In genomic region chr6:75794954-75795739, GRCh38 we compare ENCODE assay signal across 25 cellular contexts. TPM values are rescaled to one million over a fixed set of nuclear protein-coding genes. Genes with fewer than 3 reads are reported as not detected.
DNase-seq lines count a peak whose midpoint lies in the region; ATAC-seq and TF ChIP-seq lines count a peak whose summit lies in the region.
"Had no signal": no experiment of that assay in that cellular context is flagged by ENCODE, and none has a peak within 500 bp of the region (broad histone marks: within the 10 kb centered on the region; RNA-seq: fewer than 3 reads in every experiment).

No MANE protein-coding gene starts in this region.

- H3K4me3 Mint-ChIP-seq in mesothelial cell of epicardium: peak overlapping the region; percentile 6
- H3K4me3 Mint-ChIP-seq: activated CD8-positive, alpha-beta T cell treated with anti-CD3 and anti-CD28 coated beads, Interleukin-2, amount 10 ng/mL, durations not matched to agents 7 days and 5 days; CD4-positive, alpha-beta T cell had no signal

- no peak overlapping the region; the same call in 1 of the 2 replicates for H3K4me3 ChIP-seq in HEK293 (ENCODE audit: low read depth, low read length)
- H3K4me3 ChIP-seq: cardiac muscle cell, lung, testis had no signal

- no peaks in the 10 kb centered on the region for H3K9me3 Mint-ChIP-seq in mesothelial cell of epicardium
- H3K9me3 Mint-ChIP-seq: CD4-positive, alpha-beta T cell had no signal

- no peaks in the 10 kb centered on the region; a peak in 1 of 3 replicates for H3K36me3 ChIP-seq in HEK293 (ENCODE audit: control insufficient read depth in 2 of 2, insufficient read depth in 1 of 2, low read length in 2 of 2)
- H3K36me3 ChIP-seq: cardiac muscle cell had no signal

- DNase-seq in caudate nucleus (lab: John Stamatoyannopoulos, UW) (no peak), mesothelial cell of epicardium (ENCODE audit: low spot score in 2 of 2, unreplicated experiment in 2 of 2) (no peak), substantia nigra (lab: John Stamatoyannopoulos, UW) (no peak), hepatic stellate cell (ENCODE audit: low spot score) (no peak)
- DNase-seq in activated CD4-positive, alpha-beta T cell treated with anti-CD3 and anti-CD28 coated beads, Interleukin-2, amount 50 U/mL, for 4 hours: no peak
- DNase-seq: activated CD4-positive, CD25-positive, alpha-beta regulatory T cell treated with anti-CD3 and anti-CD28 coated beads, Interleukin-2, amount 50 U/mL, for 72 hours; activated CD8-positive, alpha-beta T cell treated with anti-CD3 and anti-CD28 coated beads, Interleukin-2, amount 10 ng/mL, durations not matched to agents 7 days and 5 days; activated gamma-delta T cell treated with Interleukin-2 at 50 U/mL for 16 hours; activated T-cell treated with anti-CD3 and anti-CD28 coated beads, Interleukin-2, amount 50 U/mL, for 1 hour; CD4-positive, alpha-beta T cell; DMS153; foreskin melanocyte; GDM1; Kasumi-1; NCI-H1048; NCI-H2081; NCI-H345; PC-3; posterior cingulate gyrus; SHP77; testis had no signal

- TF ChIP-seq CTCF in HEK293 (tag by site-specific recombination; IDR thresholded peaks at IDR 0.05) (no peak), mesothelial cell of epicardium (IDR thresholded peaks at IDR 0.05; ENCODE audit: unreplicated experiment) (no peak)

- POLR2A ChIA-PET in HEK293 (lab: Yijun Ruan, JAX): no interaction called here

- peak overlapping the region; percentile 11; the same call in 1 of the 2 replicates for H3K27ac ChIP-seq in HEK293 (ENCODE audit: extremely low read depth, low read depth, low read length)
- H3K27ac ChIP-seq in caudate nucleus (ENCODE audit: low read depth, low read length): peak overlapping the region; percentile 87
- peak overlapping the region; percentile 73 for H3K27ac ChIP-seq in substantia nigra (ENCODE audit: low read depth, low read length, poor library complexity, severe bottlenecking)
- H3K27ac ChIP-seq: cardiac muscle cell, testis had no signal

- peak overlapping the region; percentile 75 for H3K27ac Mint-ChIP-seq in mesothelial cell of epicardium
- H3K27ac Mint-ChIP-seq: activated CD8-positive, alpha-beta T cell treated with anti-CD3 and anti-CD28 coated beads, Interleukin-2, amount 10 ng/mL, durations not matched to agents 7 days and 5 days; CD4-positive, alpha-beta T cell had no signal

- H3K27me3 Mint-ChIP-seq in mesothelial cell of epicardium (ENCODE audit: low read depth): no peaks in the 10 kb centered on the region

- CTCF ChIA-PET in HEK293 (lab: Yijun Ruan, JAX): interaction anchor here (0.5 to 0.8 kb wide), 2 partner anchors 32 to 56 kb away, joined by 3 read pairs; no protein-coding TSS in a partner anchor

- H3K9me3 ChIP-seq in HEK293 (ENCODE audit: control insufficient read depth, insufficient read depth, low read depth, low read length): no peaks in the 10 kb centered on the region
- H3K9me3 ChIP-seq: testis had no signal

- peaks cover 22% of the 10 kb centered on the region for H3K4me1 ChIP-seq in HEK293 (ENCODE audit: control insufficient read depth, insufficient read depth, low read length)

- H3K36me3 Mint-ChIP-seq in mesothelial cell of epicardium: no peaks in the 10 kb centered on the region

- ATAC-seq in GM21576 (IDR thresholded peaks at IDR 0.05; ENCODE audit: unreplicated experiment): no peak
- ATAC-seq: activated CD8-positive, alpha-beta T cell treated with anti-CD3 and anti-CD28 coated beads, Interleukin-2, amount 10 ng/mL, durations not matched to agents 7 days and 5 days; PC-3 had no signal

- H3K4me1 Mint-ChIP-seq in mesothelial cell of epicardium: peaks cover 44% of the 10 kb centered on the region

TF ChIP-seq in HEK293, 187 proteins besides CTCF, POLR2A, EP300 and RAD21 (continues in another document):
- TF ChIP-seq ZEB2 (tag by site-specific recombination; IDR thresholded peaks at IDR 0.05) (no peak), BCL11B (tag by site-specific recombination; IDR thresholded peaks at IDR 0.05; ENCODE audit: low read depth) (peak; percentile 82; the same call in 1 of the 2 replicates), ZNF18 (tag by site-specific recombination; IDR thresholded peaks at IDR 0.05) (peak; percentile 51; the same call in 1 of the 2 replicates), OSR2 (tag by site-specific recombination; IDR thresholded peaks at IDR 0.05) (peak; percentile 18; the same call in 1 of the 2 replicates), ZNF555 (tag by site-specific recombination; conservative IDR thresholded peaks at IDR 0.05) (no peak), ZNF548 (tag by site-specific recombination; IDR thresholded peaks at IDR 0.05) (no peak), ZNF473 (tag by site-specific recombination; IDR thresholded peaks at IDR 0.05) (no peak), ZNF335 (tag by site-specific recombination; conservative IDR thresholded peaks at IDR 0.05) (peak; percentile 66), ZNF843 (tag by site-specific recombination; IDR thresholded peaks at IDR 0.05) (peak; percentile 84), ZNF610 (tag by site-specific recombination; IDR thresholded peaks at IDR 0.05; ENCODE audit: borderline replicate concordance) (peak; percentile 44; the same call in 1 of the 2 replicates), ZSCAN30 (tag by site-specific recombination; IDR thresholded peaks at IDR 0.05) (0 out of 2 replicates have a peak, but pooled peaks have one; percentile 6), ZNF560 (tag by site-specific recombination; IDR thresholded peaks at IDR 0.05; ENCODE audit: borderline replicate concordance) (no peak), HOXD13 (CRISPR knock-in tag; IDR thresholded peaks at IDR 0.05; ENCODE audit: borderline replicate concordance) (0 out of 2 replicates have a peak, but pooled peaks have one; percentile 27), SALL2 (tag by site-specific recombination; IDR thresholded peaks at IDR 0.05; ENCODE audit: borderline replicate concordance) (no peak), EGR2 (tag by site-specific recombination; IDR thresholded peaks at IDR 0.05; ENCODE audit: low read depth) (0 out of 2 replicates have a peak, but pooled peaks have one; percentile 24), PRDM4 (tag by site-specific recombination; IDR thresholded peaks at IDR 0.05) (peak; percentile 22; the same call in 1 of the 2 replicates), FEZF1 (tag by site-specific recombination; IDR thresholded peaks at IDR 0.05) (peak; percentile 49; the same call in 1 of the 2 replicates), IKZF3 (tag by site-specific recombination; IDR thresholded peaks at IDR 0.05) (peak; percentile 34; the same call in 1 of the 2 replicates), KLF10 (tag by site-specific recombination; IDR thresholded peaks at IDR 0.05) (peak; percentile 41; the same call in 1 of the 2 replicates), ZIC2 (tag by site-specific recombination; IDR thresholded peaks at IDR 0.05) (no peak), SETDB1 (IDR thresholded peaks at IDR 0.05; ENCODE audit: insufficient read length, low read length) (no peak), ZXDB (tag by site-specific recombination; IDR thresholded peaks at IDR 0.05) (0 out of 2 replicates have a peak, but pooled peaks have one; percentile 22), ZNF837 (tag by site-specific recombination; IDR thresholded peaks at IDR 0.05) (no peak), TRIM28 (IDR thresholded peaks at IDR 0.05; ENCODE audit: borderline replicate concordance, low read length) (0 out of 2 replicates have a peak, but pooled peaks have one; percentile 40), ZNF211 (tag by site-specific recombination; IDR thresholded peaks at IDR 0.05; ENCODE audit: low read depth) (no peak), ZNF114 (tag by site-specific recombination; IDR thresholded peaks at IDR 0.05) (no peak), ZNF48 (tag by site-specific recombination; IDR thresholded peaks at IDR 0.05) (no peak)

RNA-seq across cellular contexts. Expression of gene MYO6, which starts 46.1 kb away (rescaled TPM):
- total RNA-seq in mesothelial cell of epicardium: 69.1 to 70.0 TPM (median 69.5 TPM) in 3 replicates

Comparison
In these comparisons a context has a peak if more than half of its experiments do, and no peak if none do; other contexts are left out.
1. H3K27ac ChIP-seq: peak in every context shown above with its lines; median percentile 87 in caudate nucleus; 73 in substantia nigra; 11 in HEK293.